In genomic region chr7:137992738-137993394, GRCh38 we compare ENCODE assay signal across 8 cellular contexts. TPM values are rescaled to one million over a fixed set of nuclear protein-coding genes. Genes with fewer than 3 reads are reported as not detected.
DNase-seq lines count a peak whose midpoint lies in the region; ATAC-seq lines count a peak whose summit lies in the region.

No MANE protein-coding gene starts in this region.

- POLR2A ChIA-PET in activated naive CD8-positive, alpha-beta T cell treated with anti-CD3 and anti-CD28 coated beads, Interleukin-2, amount 10 ng/mL, durations not matched to agents 7 days and 5 days (lab: Charles Lee): interaction anchor here (1.2 kb wide), 1 partner anchor 9 kb away, joined by 6 read pairs; the partner anchor contains the start of gene CREB3L2
- POLR2A ChIA-PET in T-cell (lab: Charles Lee): no interaction called here

- no peak for DNase-seq in activated naive CD8-positive, alpha-beta T cell treated with anti-CD3 and anti-CD28 coated beads, Interleukin-2, amount 10 ng/mL, durations not matched to agents 7 days and 5 days
- DNase-seq in activated naive CD8-positive, alpha-beta T cell treated with anti-CD3 and anti-CD28 coated beads for 36 hours: no peak
- DNase-seq in T-cell: no peak
- DNase-seq in glomerular visceral epithelial cell (ENCODE audit: extremely low spot score): peak; percentile 47
- peak; percentile 8 for DNase-seq in stimulated activated naive CD8-positive, alpha-beta T cell treated with anti-CD3 and anti-CD28 coated beads, Interleukin-15, Interleukin-2, amounts not matched to agents 100 U/mL and 50 U/mL, for 24 hours
- no peak for DNase-seq in caudate nucleus (lab: John Stamatoyannopoulos, UW)
- DNase-seq in activated effector memory CD4-positive, alpha-beta T cell treated with Interleukin-2 at 50 U/mL for 16 hours: no peak

- peak overlapping the region; percentile 2 for H3K27ac Mint-ChIP-seq in activated naive CD8-positive, alpha-beta T cell treated with anti-CD3 and anti-CD28 coated beads, Interleukin-2, amount 10 ng/mL, durations not matched to agents 7 days and 5 days
- no peak overlapping the region for H3K27ac Mint-ChIP-seq in activated naive CD8-positive, alpha-beta T cell treated with anti-CD3 and anti-CD28 coated beads for 36 hours
- peak overlapping the region; percentile 0 to 64 for H3K27ac Mint-ChIP-seq in T-cell

- H3K4me3 Mint-ChIP-seq in activated naive CD8-positive, alpha-beta T cell treated with anti-CD3 and anti-CD28 coated beads, Interleukin-2, amount 10 ng/mL, durations not matched to agents 7 days and 5 days: no peak overlapping the region
- no peak overlapping the region for H3K4me3 Mint-ChIP-seq in activated naive CD8-positive, alpha-beta T cell treated with anti-CD3 and anti-CD28 coated beads for 36 hours
- H3K4me3 Mint-ChIP-seq in T-cell: peak overlapping the region in 1 of 3 donors; percentile 1

- CTCF ChIA-PET in T-cell (lab: Charles Lee): interaction anchor here (0.5 to 2.0 kb wide), 5 partner anchors 10 to 772 kb away, joined by 3 to 8 read pairs (median 4); partner anchors contain the start of gene CREB3L2 (in 1 of the 2)

- ATAC-seq in activated naive CD8-positive, alpha-beta T cell treated with anti-CD3 and anti-CD28 coated beads, Interleukin-2, amount 10 ng/mL, durations not matched to agents 7 days and 5 days (ENCODE audit: low read depth): peak; percentile 71
- ATAC-seq in HG03095 (IDR thresholded peaks at IDR 0.05; ENCODE audit: unreplicated experiment) (peak; percentile 62), T-cell (replicated peaks in 1 of 4) (peak in 1 of 4 experiments; percentile 32)
- ATAC-seq in stimulated activated naive CD8-positive, alpha-beta T cell treated with anti-CD3 and anti-CD28 coated beads, Interleukin-15, Interleukin-2, amounts not matched to agents 100 U/mL and 50 U/mL, for 24 hours: peak; percentile 50

- peaks cover 8% of the 10 kb centered on the region for H3K36me3 Mint-ChIP-seq in activated naive CD8-positive, alpha-beta T cell treated with anti-CD3 and anti-CD28 coated beads, Interleukin-2, amount 10 ng/mL, durations not matched to agents 7 days and 5 days
- H3K36me3 Mint-ChIP-seq in activated naive CD8-positive, alpha-beta T cell treated with anti-CD3 and anti-CD28 coated beads for 36 hours: peaks cover 7% of the 10 kb centered on the region
- peaks cover 4% of the 10 kb centered on the region for H3K36me3 Mint-ChIP-seq in T-cell

- peaks cover 27% of the 10 kb centered on the region for H3K4me1 Mint-ChIP-seq in activated naive CD8-positive, alpha-beta T cell treated with anti-CD3 and anti-CD28 coated beads, Interleukin-2, amount 10 ng/mL, durations not matched to agents 7 days and 5 days
- H3K4me1 Mint-ChIP-seq in activated naive CD8-positive, alpha-beta T cell treated with anti-CD3 and anti-CD28 coated beads for 36 hours: peaks cover 17% of the 10 kb centered on the region
- H3K4me1 Mint-ChIP-seq in T-cell: peaks cover 36 to 40% (median 38%) of the 10 kb centered on the region in 3 donors

- no peak overlapping the region for H3K27ac ChIP-seq in caudate nucleus (ENCODE audit: low read depth, low read length)

- no peaks in the 10 kb centered on the region for H3K27me3 Mint-ChIP-seq in activated naive CD8-positive, alpha-beta T cell treated with anti-CD3 and anti-CD28 coated beads, Interleukin-2, amount 10 ng/mL, durations not matched to agents 7 days and 5 days
- no peaks in the 10 kb centered on the region for H3K27me3 Mint-ChIP-seq in activated naive CD8-positive, alpha-beta T cell treated with anti-CD3 and anti-CD28 coated beads for 36 hours
- H3K27me3 Mint-ChIP-seq in T-cell: no peaks in the 10 kb centered on the region

- no peaks in the 10 kb centered on the region for H3K9me3 Mint-ChIP-seq in activated naive CD8-positive, alpha-beta T cell treated with anti-CD3 and anti-CD28 coated beads, Interleukin-2, amount 10 ng/mL, durations not matched to agents 7 days and 5 days
- H3K9me3 Mint-ChIP-seq in activated naive CD8-positive, alpha-beta T cell treated with anti-CD3 and anti-CD28 coated beads for 36 hours: no peaks in the 10 kb centered on the region
- H3K9me3 Mint-ChIP-seq in T-cell: no peaks in the 10 kb centered on the region

RNA-seq across cellular contexts. Expression of gene CREB3L2, which starts 9.0 kb away (rescaled TPM):
- total RNA-seq in activated naive CD8-positive, alpha-beta T cell treated with anti-CD3 and anti-CD28 coated beads, Interleukin-2, amount 10 ng/mL, durations not matched to agents 7 days and 5 days: 10 to 100 TPM; 20.6 to 25.4 TPM
- 10 to 100 TPM; 20.4 to 21.8 TPM for total RNA-seq in activated naive CD8-positive, alpha-beta T cell treated with anti-CD3 and anti-CD28 coated beads for 36 hours
- total RNA-seq in T-cell: 10 to 100 TPM; 21.1 to 40.8 (median 28.9) TPM

Comparison
In these comparisons a context has a peak if more than half of its experiments do, and no peak if none do; other contexts are left out.
1. DNase-seq: peak in glomerular visceral epithelial cell (single experiment) and stimulated activated naive CD8-positive, alpha-beta T cell treated with anti-CD3 and anti-CD28 coated beads, Interleukin-15, Interleukin-2, amounts not matched to agents 100 U/mL and 50 U/mL, for 24 hours (single experiment); none in activated naive CD8-positive, alpha-beta T cell treated with anti-CD3 and anti-CD28 coated beads, Interleukin-2, amount 10 ng/mL, durations not matched to agents 7 days and 5 days (single experiment), activated naive CD8-positive, alpha-beta T cell treated with anti-CD3 and anti-CD28 coated beads for 36 hours (single experiment), T-cell (0 of 34), caudate nucleus (0 of 61) and activated effector memory CD4-positive, alpha-beta T cell treated with Interleukin-2 at 50 U/mL for 16 hours (single experiment).